In genomic region chr4:83012631-83013419, GRCh38 we compare ENCODE assay signal across 8 cellular contexts. TPM values are rescaled to one million over a fixed set of nuclear protein-coding genes. Genes with fewer than 3 reads are reported as not detected.
DNase-seq lines count a peak whose midpoint lies in the region; TF ChIP-seq lines count a peak whose summit lies in the region.

No MANE protein-coding gene starts in this region.

- H3K4me1 ChIP-seq in Loucy (ENCODE audit: insufficient read depth, low read length, poor library complexity, severe bottlenecking) (peaks cover 36% of the 10 kb centered on the region), stomach smooth muscle (ENCODE audit: control insufficient read depth, insufficient read depth, low read length) (peaks cover 13% of the 10 kb centered on the region)

- H3K9me2 ChIP-seq in Loucy (replicated peaks; ENCODE audit: low read depth, low read length), result no peaks in the 10 kb centered on the region

- H3K36me3 ChIP-seq in H7 (replicated peaks; ENCODE audit: control insufficient read depth, insufficient read depth, low read length), result no peaks in the 10 kb centered on the region
- H3K36me3 ChIP-seq in Loucy (ENCODE audit: insufficient read depth, low read length), result no peaks in the 10 kb centered on the region
- no peaks in the 10 kb centered on the region for H3K36me3 ChIP-seq in stomach smooth muscle (ENCODE audit: control insufficient read depth in 2 of 2, insufficient read depth in 2 of 2, low read length in 2 of 2)

- TF ChIP-seq CTCF in Loucy (conservative IDR thresholded peaks at IDR 0.05; ENCODE audit: low read length), result peak; percentile 23; the same call in 1 of the 2 replicates
- peak; percentile 31 for TF ChIP-seq CTCF in foreskin fibroblast (IDR thresholded peaks at IDR 0.05; ENCODE audit: low read depth, low read length)
- peak; percentile 64 for TF ChIP-seq CTCF in neural crest cell (conservative IDR thresholded peaks at IDR 0.05)

- H3K9ac ChIP-seq in Loucy (ENCODE audit: low read depth, low read length, poor library complexity, severe bottlenecking), result peak overlapping the region; percentile 97
- H3K9ac ChIP-seq in stomach smooth muscle (ENCODE audit: low read length in 2 of 2), result peak overlapping the region; percentile 66 to 86

- in situ Hi-C loops in G401 (cut with HindIII; ENCODE audit: low sequenced_read_pairs), result no loop called here

- peaks cover 8% of the 10 kb centered on the region for H3K27me3 ChIP-seq in H7 (ENCODE audit: control insufficient read depth, insufficient read depth, low read length)
- no peaks in the 10 kb centered on the region for H3K27me3 ChIP-seq in Loucy (ENCODE audit: insufficient read depth, low read length, poor library complexity, severe bottlenecking)
- H3K27me3 ChIP-seq in stomach smooth muscle (ENCODE audit: control insufficient read depth in 1 of 2, insufficient read depth in 2 of 2, low read length in 2 of 2), result no peaks in the 10 kb centered on the region

- H4K20me1 ChIP-seq in Loucy (ENCODE audit: insufficient read depth, low read length, poor library complexity, severe bottlenecking), result peaks cover 23% of the 10 kb centered on the region

- peak overlapping the region; percentile 93 for H2AFZ ChIP-seq in Loucy (ENCODE audit: low read length)

- H3K36me3 Mint-ChIP-seq in neural crest cell (ENCODE audit: low read depth), result no peaks in the 10 kb centered on the region

- H3K4me3 Mint-ChIP-seq in neural crest cell, result peak overlapping the region; percentile 93

- peak; percentile 72 for TF ChIP-seq POLR2A in Raji (IDR thresholded peaks at IDR 0.05; ENCODE audit: insufficient read depth, low read depth, low read length)

- H3K27me3 Mint-ChIP-seq in neural crest cell (ENCODE audit: low read depth), result no peaks in the 10 kb centered on the region

- H3K4me3 ChIP-seq in H7 (ENCODE audit: insufficient read depth, low read depth, low read length) (peak overlapping the region; percentile 81), Loucy (ENCODE audit: low read length, poor library complexity, severe bottlenecking) (peak overlapping the region; percentile 99), foreskin fibroblast (ENCODE audit: low read depth in 1 of 2, low read length in 2 of 2) (peak overlapping the region; percentile 72 to 83), stomach smooth muscle (ENCODE audit: low read length in 2 of 2) (peak overlapping the region; percentile 71 to 88)

- peak overlapping the region; percentile 77 for H3K27ac ChIP-seq in stomach smooth muscle (ENCODE audit: low read length)

- no peaks in the 10 kb centered on the region for H3K9me3 Mint-ChIP-seq in neural crest cell

- H3K4me1 Mint-ChIP-seq in neural crest cell, result peaks cover 44% of the 10 kb centered on the region

- H3F3A ChIP-seq in Loucy (ENCODE audit: low read depth), result no peaks in the 10 kb centered on the region; the same call in 1 of the 2 replicates

- H3K79me2 ChIP-seq in Loucy (ENCODE audit: insufficient read depth, low read length), result peaks cover 45% of the 10 kb centered on the region

- peak overlapping the region; percentile 99 for H3K4me2 ChIP-seq in Loucy (ENCODE audit: low read depth, low read length, poor library complexity, severe bottlenecking)

- H3K9me3 ChIP-seq in Loucy (ENCODE audit: insufficient read depth, low read depth, low read length) (no peaks in the 10 kb centered on the region), stomach smooth muscle (ENCODE audit: control insufficient read depth in 2 of 2, low read length in 2 of 2) (no peaks in the 10 kb centered on the region)

- H3K27ac Mint-ChIP-seq in neural crest cell (ENCODE audit: unreplicated experiment), result peak overlapping the region; percentile 73

- DNase-seq in G401 (ENCODE audit: low spot score), result peak; percentile 99
- DNase-seq in H7, result peak; percentile 97
- DNase-seq in activated gamma-delta T cell (lab: John Stamatoyannopoulos, UW), result peak; percentile 96
- peak; percentile 98 to 100 for DNase-seq in foreskin fibroblast
- DNase-seq in neural crest cell (ENCODE audit: low read depth, low spot score), result peak; percentile 98

RNA-seq across cellular contexts. Expression of gene LIN54, which starts 2.2 kb away (rescaled TPM):
- total RNA-seq in G401 (2014; rRNA removed; shearing (Covaris generic)), result 22.3 and 30.0 TPM in 2 replicates
- total RNA-seq in H7 (2014; rRNA removed; shearing (Covaris generic)), result 11.4 and 13.0 TPM in 2 replicates
- 20.8 and 23.0 TPM in 2 replicates for total RNA-seq in neural crest cell

RNA-seq across cellular contexts. Expression of gene COPS4, which starts 22.2 kb away (rescaled TPM):
- total RNA-seq in G401 (2014; rRNA removed; shearing (Covaris generic)), result 166 and 173 TPM in 2 replicates
- 77.9 and 89.0 TPM in 2 replicates for total RNA-seq in H7 (2014; rRNA removed; shearing (Covaris generic))
- 44.5 and 50.1 TPM in 2 replicates for total RNA-seq in neural crest cell

Comparison
In these comparisons a context has a peak if more than half of its experiments do, and no peak if none do; other contexts are left out.
1. Peak in every context shown above with its lines: DNase-seq, H3K4me3 ChIP-seq and H3K27ac ChIP-seq.